ENCODE assay signal across 8 cellular contexts in genomic region chr14:99628832-99629618, GRCh38.
DNase-seq lines count a peak whose midpoint lies in the region; ATAC-seq lines count a peak whose summit lies in the region.

No MANE protein-coding gene starts in this region.

- H3K27ac ChIP-seq in caudate nucleus (ENCODE audit: low read depth, low read length): no peak overlapping the region

- DNase-seq in GM03348 (ENCODE audit: low spot score): peak; percentile 93
- DNase-seq in NCI-H2227 (lab: John Stamatoyannopoulos, UW; ENCODE audit: unreplicated experiment): peak; percentile 80
- DNase-seq in activated CD4-positive, CD25-positive, alpha-beta regulatory T cell treated with anti-CD3 and anti-CD28 coated beads, Interleukin-2, amount 50 U/mL, for 16 hours (ENCODE audit: low read depth, low spot score): peak; percentile 15
- DNase-seq in caudate nucleus (lab: John Stamatoyannopoulos, UW): peak in 56 of 61 donors; percentile 12 to 79 (median 50)
- peak; percentile 35 for DNase-seq in kidney glomerular epithelial cell (lab: John Stamatoyannopoulos, UW)
- peak; percentile 32 for DNase-seq in stimulated activated CD4-positive, alpha-beta T cell treated with anti-CD3 and anti-CD28 coated beads, Interleukin-2, amount 100 ng/mL, for 4 hours (ENCODE audit: low read depth)

- ATAC-seq in HG02870 (IDR thresholded peaks at IDR 0.05; ENCODE audit: unreplicated experiment) (peak; percentile 69), HG02938 (IDR thresholded peaks at IDR 0.05; ENCODE audit: unreplicated experiment) (no peak)

Comparison
In these comparisons a context has a peak if more than half of its experiments do, and no peak if none do; other contexts are left out.
1. DNase-seq: peak in every context shown above with its lines; median percentile 93 in GM03348; 80 in NCI-H2227; 50 in caudate nucleus; 35 in kidney glomerular epithelial cell; 32 in stimulated activated CD4-positive, alpha-beta T cell treated with anti-CD3 and anti-CD28 coated beads, Interleukin-2, amount 100 ng/mL, for 4 hours; 15 in activated CD4-positive, CD25-positive, alpha-beta regulatory T cell treated with anti-CD3 and anti-CD28 coated beads, Interleukin-2, amount 50 U/mL, for 16 hours.